In the genomic region with DNA sequence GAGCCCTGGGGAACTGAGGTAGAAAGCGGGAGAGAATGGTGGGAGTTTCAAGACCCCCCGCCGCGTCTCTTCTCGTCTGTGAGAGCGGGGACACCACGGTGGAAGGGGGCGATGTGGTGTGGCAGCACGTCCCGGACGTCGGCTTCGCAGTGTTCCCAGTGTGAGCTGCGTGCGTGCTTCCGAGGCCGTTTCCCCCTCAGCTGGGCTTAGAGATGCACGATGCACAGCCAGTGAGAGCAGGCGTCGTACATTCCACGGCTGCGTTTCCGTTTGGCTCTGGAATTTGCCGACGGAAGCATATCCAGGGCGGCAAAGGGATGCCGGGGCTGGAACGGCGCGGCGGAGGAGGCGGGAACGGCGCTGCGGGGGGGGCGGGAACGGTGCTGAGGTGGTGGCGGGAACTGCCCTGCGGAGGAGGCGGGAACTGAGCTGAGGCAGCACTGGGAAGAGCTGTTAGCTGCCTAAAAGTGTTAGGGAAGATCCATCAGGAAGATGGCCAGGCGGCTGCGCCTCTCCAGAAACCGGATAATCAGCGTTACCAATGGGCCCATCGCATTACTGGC, we compare ENCODE assay signal across 10 cellular contexts. TPM values are rescaled to one million over a fixed set of nuclear protein-coding genes. Genes with fewer than 3 reads are reported as not detected.
A peak's percentile ranks its signal among the peaks of the same experiment; 100 is the strongest.
DNase-seq lines count a peak whose midpoint lies in the region; ATAC-seq, FAIRE-seq and TF ChIP-seq lines count a peak whose summit lies in the region.
"Had no signal": no experiment of that assay in that cellular context is flagged by ENCODE, and none has a peak within 500 bp of the region (broad histone marks: within the 10 kb centered on the region; RNA-seq: fewer than 3 reads in every experiment).

No MANE protein-coding gene starts in this region.

- H3K4me3 ChIP-seq in heart left ventricle (peak overlapping the region in 11 of 12 donors; percentile 9 to 62 (median 48)), parathyroid adenoma (ENCODE audit: low read depth, low read length) (no peak overlapping the region)
- H3K4me3 ChIP-seq: GM12878 had no signal

- WGBS in heart left ventricle, 4 donors = 7 to 47% (median 31%) methylated on average over 36 to 45 of the region's 45 CpGs

- H3K9me3 ChIP-seq in heart left ventricle = peaks cover 0 to 19% (median 12%) of the 10 kb centered on the region in 12 donors
- H3K9me3 ChIP-seq in parathyroid adenoma (ENCODE audit: control insufficient read depth, low read length) = no peaks in the 10 kb centered on the region

- TF ChIP-seq POLR2A in heart left ventricle (IDR thresholded peaks at IDR 0.05) (no peak), GM12892 (IDR thresholded peaks at IDR 0.05; ENCODE audit: low read depth, low read length) (no peak)

- peak overlapping the region; percentile 57 for H2AFZ ChIP-seq in parathyroid adenoma

- intact Hi-C loops in Right ventricle myocardium inferior (cut with DNase I) (no loop called here), cardiac septum (cut with DNase I) (no loop called here), heart left ventricle (cut with DNase I) (loop anchor here in 6 of 10 donors (1.0 to 10.0 kb wide), 5 partner anchors 42 to 100 kb away; no protein-coding TSS in a partner anchor)

- peaks cover 0 to 8% (median 0%) of the 10 kb centered on the region in 9 donors for H3K27me3 ChIP-seq in heart left ventricle
- H3K27me3 ChIP-seq in parathyroid adenoma (ENCODE audit: control insufficient read depth, insufficient read depth, low read length) = no peaks in the 10 kb centered on the region

- H3K36me3 ChIP-seq in heart left ventricle (no peaks in the 10 kb centered on the region), parathyroid adenoma (ENCODE audit: control insufficient read depth, insufficient read depth, low read length) (no peaks in the 10 kb centered on the region)

- TF ChIP-seq CTCF in VCaP (conservative IDR thresholded peaks at IDR 0.05) = no peak
- TF ChIP-seq CTCF in heart left ventricle (IDR thresholded peaks at IDR 0.05) = no peak
- no peak for TF ChIP-seq CTCF in parathyroid adenoma (IDR thresholded peaks at IDR 0.05)

- peak; percentile 71 for DNase-seq in Right ventricle myocardium inferior (ENCODE audit: missing footprints)
- DNase-seq in cardiac septum (ENCODE audit: low spot score) = no peak
- peak; percentile 72 to 85 (median 83) for DNase-seq in heart left ventricle
- no peak for DNase-seq in GM12892 (ENCODE audit: insufficient read length)
- DNase-seq in NOMO-1 treated with DMSO at 0.1 percent for 48 hours (lab: John Stamatoyannopoulos, UW; ENCODE audit: unreplicated experiment) = no peak

- no peak overlapping the region for H3K9ac ChIP-seq in parathyroid adenoma

- H3K4me2 ChIP-seq in parathyroid adenoma (ENCODE audit: low read length) = peak overlapping the region; percentile 45

- peak; percentile 49 for ATAC-seq in Right ventricle myocardium inferior
- ATAC-seq in heart left ventricle = peak; percentile 48 to 74 (median 69)
- no peak for ATAC-seq in HG03520 (IDR thresholded peaks at IDR 0.05; ENCODE audit: unreplicated experiment)
- ATAC-seq: GM12878 had no signal

- no peak for FAIRE-seq in GM12892 (lab: Jason Lieb, UNC)
- FAIRE-seq: GM12878 had no signal

- peak overlapping the region; percentile 91 for H3K27ac ChIP-seq in VCaP
- H3K27ac ChIP-seq in heart left ventricle = peak overlapping the region; percentile 58 to 97 (median 86)
- peak overlapping the region; percentile 55 for H3K27ac ChIP-seq in parathyroid adenoma

- no peaks in the 10 kb centered on the region for H3K79me2 ChIP-seq in parathyroid adenoma

- H3K4me1 ChIP-seq in heart left ventricle (peaks cover 5 to 71% (median 52%) of the 10 kb centered on the region in 12 donors), parathyroid adenoma (no peaks in the 10 kb centered on the region)

RNA-seq across cellular contexts. Expression of gene KIF25, which starts 37.7 kb away (rescaled TPM):
- not detected for total RNA-seq in Right ventricle myocardium inferior
- 0.24 TPM for total RNA-seq in cardiac septum
- under 1 TPM in 4 of 9 donors, not detected in 5; 0.11 to 0.29 (median 0.21) TPM for total RNA-seq in heart left ventricle
- under 1 TPM; 0.12 to 0.15 TPM for polyA plus RNA-seq in heart left ventricle
- polyA plus RNA-seq in GM12892 (2012; ENCODE audit: missing spikeins) = not detected
- total RNA-seq: activated naive CD4-positive, alpha-beta T cell treated with anti-CD3 and anti-CD28 coated beads, Interleukin-2, amount 50 U/mL, for 72 hours; GM12878 had no signal
- polyA plus RNA-seq: GM12878 had no signal

RNA-seq across cellular contexts. Expression of gene FRMD1, which starts 43.8 kb away (rescaled TPM):
- 0.41 TPM for total RNA-seq in Right ventricle myocardium inferior
- total RNA-seq in cardiac septum = not detected
- total RNA-seq in heart left ventricle = under 1 TPM in 2 of 9 donors, not detected in 7; 0.16 to 0.50 TPM
- polyA plus RNA-seq in heart left ventricle = under 1 TPM; 0.04 to 0.11 TPM
- not detected for polyA plus RNA-seq in GM12892 (2012; ENCODE audit: missing spikeins)
- total RNA-seq: activated naive CD4-positive, alpha-beta T cell treated with anti-CD3 and anti-CD28 coated beads, Interleukin-2, amount 50 U/mL, for 72 hours; GM12878 had no signal
- polyA plus RNA-seq: GM12878 had no signal

Comparison
In these comparisons a context has a peak if more than half of its experiments do, and no peak if none do; other contexts are left out.
1. DNase-seq: peak in Right ventricle myocardium inferior (single experiment) and heart left ventricle (5 of 5); none in cardiac septum (single experiment), GM12892 (single experiment) and NOMO-1 treated with DMSO at 0.1 percent for 48 hours (single experiment).
2. intact Hi-C loops: an anchor here in heart left ventricle (1.0 to 10.0 kb wide); none called in Right ventricle myocardium inferior and cardiac septum.
3. Peak in every context shown above with its lines, with median percentiles within 50 percentile points of each other: H3K27ac ChIP-seq.